ENCODE assay signal across 17 cellular contexts in genomic region chr2:144832048-144832447, GRCh38.
A peak's percentile ranks its signal among the peaks of the same experiment; 100 is the strongest.
DNase-seq lines count a peak whose midpoint lies in the region; ATAC-seq, FAIRE-seq and TF ChIP-seq lines count a peak whose summit lies in the region.
"Had no signal": no experiment of that assay in that cellular context is flagged by ENCODE, and none has a peak within 500 bp of the region (broad histone marks: within the 10 kb centered on the region; RNA-seq: fewer than 3 reads in every experiment).

No MANE protein-coding gene starts in this region.

- no peak overlapping the region for H3K4me3 Mint-ChIP-seq in nephron progenitor cell
- H3K4me3 Mint-ChIP-seq: CD8-positive, alpha-beta memory T cell; IgD-negative memory B cell had no signal

- no peaks in the 10 kb centered on the region for H3K9me3 Mint-ChIP-seq in nephron progenitor cell
- H3K9me3 Mint-ChIP-seq: CD8-positive, alpha-beta memory T cell; IgD-negative memory B cell had no signal

- no peak overlapping the region for H3K27ac Mint-ChIP-seq in nephron progenitor cell
- H3K27ac Mint-ChIP-seq: CD8-positive, alpha-beta memory T cell; IgD-negative memory B cell had no signal

- no peaks in the 10 kb centered on the region for H3K9me3 ChIP-seq in upper lobe of right lung

- no peaks in the 10 kb centered on the region for H3K4me1 Mint-ChIP-seq in nephron progenitor cell
- H3K4me1 Mint-ChIP-seq: CD8-positive, alpha-beta memory T cell; IgD-negative memory B cell had no signal

- H3K36me3 ChIP-seq in upper lobe of right lung, result no peaks in the 10 kb centered on the region

- ATAC-seq in upper lobe of right lung (peak; percentile 53), GM21723 (IDR thresholded peaks at IDR 0.05; ENCODE audit: unreplicated experiment) (no peak), GM19351 (IDR thresholded peaks at IDR 0.05; ENCODE audit: unreplicated experiment) (no peak)
- ATAC-seq: HCT116 had no signal

- no peaks in the 10 kb centered on the region for H3K4me1 ChIP-seq in upper lobe of right lung

- peaks cover 7% of the 10 kb centered on the region for H3K27me3 Mint-ChIP-seq in nephron progenitor cell (ENCODE audit: low read depth, poor library complexity)
- H3K27me3 Mint-ChIP-seq: IgD-negative memory B cell had no signal

- no peaks in the 10 kb centered on the region for H3K27me3 ChIP-seq in upper lobe of right lung

- H3K36me3 Mint-ChIP-seq in nephron progenitor cell (ENCODE audit: low read depth), result no peaks in the 10 kb centered on the region
- H3K36me3 Mint-ChIP-seq: CD8-positive, alpha-beta memory T cell; IgD-negative memory B cell had no signal

- DNase-seq in H54 (ENCODE audit: insufficient read length, low spot score) (no peak), NOMO-1 treated with DMSO at 0.1 percent for 48 hours (lab: John Stamatoyannopoulos, UW; ENCODE audit: unreplicated experiment) (peak; percentile 23), fibroblast of villous mesenchyme (ENCODE audit: low read depth) (peak; percentile 8), upper lobe of right lung (no peak), nephron progenitor cell (no peak)
- DNase-seq: CD8-positive, alpha-beta memory T cell; DMS79 treated with DMSO at 0.1 percent for 48 hours; NCI-H1092; NCI-H146; NCI-H2081 treated with DMSO at 0.1 percent for 48 hours; NCI-H510A treated with DMSO at 0.1 percent for 48 hours; OCI-M1 had no signal

- TF ChIP-seq CTCF in fibroblast of villous mesenchyme (IDR thresholded peaks at IDR 0.05; ENCODE audit: insufficient read depth, low read depth, low read length), result no peak
- TF ChIP-seq CTCF in upper lobe of right lung (IDR thresholded peaks at IDR 0.05), result no peak
- no peak for TF ChIP-seq CTCF in nephron progenitor cell (IDR thresholded peaks at IDR 0.05)

- H3K4me3 ChIP-seq in fibroblast of villous mesenchyme (ENCODE audit: low read depth, low read length), result no peak overlapping the region
- no peak overlapping the region for H3K4me3 ChIP-seq in upper lobe of right lung

- no peak overlapping the region for H3K27ac ChIP-seq in upper lobe of right lung

- intact Hi-C loops in upper lobe of right lung (cut with DNase I), result no loop called here

- FAIRE-seq in H54 (lab: Jason Lieb, UNC), result peak; percentile 80
- FAIRE-seq: G401.6 had no signal

- TF ChIP-seq POLR2A in H54 (IDR thresholded peaks at IDR 0.05; ENCODE audit: low read depth, low read length), result no peak

Comparison
In these comparisons a context has a peak if more than half of its experiments do, and no peak if none do; other contexts are left out.
1. DNase-seq: peak in NOMO-1 treated with DMSO at 0.1 percent for 48 hours (single experiment) and fibroblast of villous mesenchyme (single experiment); none in H54 (single experiment), upper lobe of right lung (single experiment) and nephron progenitor cell (single experiment).